8 cellular contexts compared by ENCODE assay signal in genomic region chr2:48508461-48509124, GRCh38. TPM values are rescaled to one million over a fixed set of nuclear protein-coding genes. Genes with fewer than 3 reads are reported as not detected.
DNase-seq lines count a peak whose midpoint lies in the region; ATAC-seq and TF ChIP-seq lines count a peak whose summit lies in the region.

No MANE protein-coding gene starts in this region.

- peak; percentile 69 for ATAC-seq in lung (ENCODE audit: insufficient read depth, low FRiP score)
- ATAC-seq in GM19452 (IDR thresholded peaks at IDR 0.05; ENCODE audit: unreplicated experiment), result no peak

- H3K9me3 ChIP-seq in colonic mucosa, result no peaks in the 10 kb centered on the region
- H3K9me3 ChIP-seq in lung (ENCODE audit: control insufficient read depth in 2 of 2, insufficient read depth in 1 of 2, low read length in 1 of 2), result no peaks in the 10 kb centered on the region

- no peaks in the 10 kb centered on the region for H3K36me3 ChIP-seq in colonic mucosa
- peaks cover 10 to 12% of the 10 kb centered on the region in 2 donors for H3K36me3 ChIP-seq in lung (ENCODE audit: control insufficient read depth in 2 of 2, insufficient read depth in 2 of 2, low read length in 2 of 2)

- peak overlapping the region; percentile 45 for H3K27ac ChIP-seq in colonic mucosa
- peak overlapping the region in 1 of 2 donors; percentile 86 for H3K27ac ChIP-seq in lung (ENCODE audit: low read depth in 1 of 2, low read length in 1 of 2)

- 35 to 40% methylated on average over 5 of the region's 5 CpGs for WGBS in lung, 2 donors

- H3K4me3 ChIP-seq in colonic mucosa (no peak overlapping the region), lung (no peak overlapping the region)

- no peaks in the 10 kb centered on the region for H3K4me1 ChIP-seq in colonic mucosa
- H3K4me1 ChIP-seq in lung (ENCODE audit: control insufficient read depth in 2 of 2, insufficient read depth in 2 of 2, low read length in 2 of 2), result peaks cover 3 to 6% of the 10 kb centered on the region in 2 donors

- H3K9ac ChIP-seq in colonic mucosa (ENCODE audit: low read depth in 2 of 2, low read length in 2 of 2), result no peak overlapping the region

- intact Hi-C loops in colonic mucosa (cut with DNase I), result no loop called here

- H3K27me3 ChIP-seq in colonic mucosa (no peaks in the 10 kb centered on the region), lung (ENCODE audit: control insufficient read depth, insufficient read depth) (no peaks in the 10 kb centered on the region)

- DNase-seq in AG08396 (ENCODE audit: low spot score) (peak; percentile 64), M059J (ENCODE audit: low read depth) (peak; percentile 57), colonic mucosa (no peak), lung (ENCODE audit: low spot score) (no peak), DMS79 treated with DMSO at 0.1 percent for 48 hours (lab: John Stamatoyannopoulos, UW) (no peak)
- no peak for DNase-seq in activated effector memory CD4-positive, alpha-beta T cell treated with Interleukin-2 at 50 U/mL for 16 hours
- no peak for DNase-seq in effector CD4-positive, alpha-beta T cell

- no peak for TF ChIP-seq CTCF in colonic mucosa (IDR thresholded peaks at IDR 0.05)
- TF ChIP-seq CTCF in lung (IDR thresholded peaks at IDR 0.05; ENCODE audit: control extremely low read depth, extremely low read depth), result no peak

RNA-seq across cellular contexts. Expression of gene STON1, which starts 21.4 kb away (rescaled TPM):
- total RNA-seq in M059J (2014; rRNA removed; shearing (Covaris generic)), result 2.2 and 3.7 TPM in 2 replicates
- total RNA-seq in colonic mucosa, result 10 to 100 TPM in 1 of 2 donors, 1 to 10 TPM in 1; 2.1 to 11.9 TPM
- total RNA-seq in lung, result 10 to 100 TPM; 13.4 to 35.2 TPM
- polyA plus RNA-seq in lung, result 1 to 10 TPM; 3.8 to 7.7 TPM

Comparison
In these comparisons a context has a peak if more than half of its experiments do, and no peak if none do; other contexts are left out.
1. DNase-seq: peak in AG08396 (single experiment) and M059J (single experiment); none in colonic mucosa (single experiment), lung (single experiment), DMS79 treated with DMSO at 0.1 percent for 48 hours (single experiment), activated effector memory CD4-positive, alpha-beta T cell treated with Interleukin-2 at 50 U/mL for 16 hours (single experiment) and effector CD4-positive, alpha-beta T cell (single experiment).